ENCODE assay signal across 1 cellular context in the genomic region with DNA sequence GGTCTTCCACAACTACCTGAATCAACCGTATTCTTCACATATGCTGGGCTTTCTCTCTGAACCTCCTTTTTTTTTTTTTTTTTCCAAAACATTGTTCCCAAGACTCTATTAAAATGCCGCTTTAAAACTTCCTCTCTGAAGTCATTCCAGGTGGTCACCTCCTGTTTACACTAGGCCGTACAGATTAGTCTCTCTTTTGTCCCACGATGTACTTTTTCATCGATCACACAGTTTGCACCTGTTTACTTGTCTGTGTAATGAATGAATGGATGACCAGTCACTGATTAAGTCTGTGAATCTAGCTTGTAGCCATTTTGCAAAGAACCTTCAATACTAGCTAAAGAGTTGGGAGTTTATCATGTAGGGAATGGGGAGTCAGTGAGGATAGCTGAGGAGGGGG.
TF ChIP-seq lines count a peak whose summit lies in the region.

No MANE protein-coding gene starts in this region.

TF ChIP-seq in HepG2, 621 proteins besides CTCF, POLR2A, EP300 and RAD21 (continued from another document and continues in another):
- TF ChIP-seq, protein P1, sequence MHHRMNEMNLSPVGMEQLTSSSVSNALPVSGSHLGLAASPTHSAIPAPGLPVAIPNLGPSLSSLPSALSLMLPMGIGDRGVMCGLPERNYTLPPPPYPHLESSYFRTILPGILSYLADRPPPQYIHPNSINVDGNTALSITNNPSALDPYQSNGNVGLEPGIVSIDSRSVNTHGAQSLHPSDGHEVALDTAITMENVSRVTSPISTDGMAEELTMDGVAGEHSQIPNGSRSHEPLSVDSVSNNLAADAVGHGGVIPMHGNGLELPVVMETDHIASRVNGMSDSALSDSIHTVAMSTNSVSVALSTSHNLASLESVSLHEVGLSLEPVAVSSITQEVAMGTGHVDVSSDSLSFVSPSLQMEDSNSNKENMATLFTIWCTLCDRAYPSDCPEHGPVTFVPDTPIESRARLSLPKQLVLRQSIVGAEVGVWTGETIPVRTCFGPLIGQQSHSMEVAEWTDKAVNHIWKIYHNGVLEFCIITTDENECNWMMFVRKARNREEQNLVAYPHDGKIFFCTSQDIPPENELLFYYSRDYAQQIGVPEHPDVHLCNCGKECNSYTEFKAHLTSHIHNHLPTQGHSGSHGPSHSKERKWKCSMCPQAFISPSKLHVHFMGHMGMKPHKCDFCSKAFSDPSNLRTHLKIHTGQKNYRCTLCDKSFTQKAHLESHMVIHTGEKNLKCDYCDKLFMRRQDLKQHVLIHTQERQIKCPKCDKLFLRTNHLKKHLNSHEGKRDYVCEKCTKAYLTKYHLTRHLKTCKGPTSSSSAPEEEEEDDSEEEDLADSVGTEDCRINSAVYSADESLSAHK (CRISPR knock-in tag; IDR thresholded peaks at IDR 0.05; ENCODE audit: borderline replicate concordance), result no peak
- TF ChIP-seq ZNF407 (CRISPR knock-in tag; IDR thresholded peaks at IDR 0.05; ENCODE audit: not compliant biosample characterization), result no peak
- no peak for TF ChIP-seq REXO4 (CRISPR knock-in tag; IDR thresholded peaks at IDR 0.05; ENCODE audit: borderline replicate concordance)
- TF ChIP-seq CREB1 (IDR thresholded peaks at IDR 0.05), result no peak
- peak; percentile 51 for TF ChIP-seq CREB1 (CRISPR knock-in tag; IDR thresholded peaks at IDR 0.05)
- TF ChIP-seq CBX2 (IDR thresholded peaks at IDR 0.05; ENCODE audit: low read depth, low read length), result no peak
- no peak for TF ChIP-seq CBX2 (CRISPR knock-in tag; IDR thresholded peaks at IDR 0.05; ENCODE audit: low read depth)
- TF ChIP-seq GZF1 (CRISPR knock-in tag; IDR thresholded peaks at IDR 0.05), result no peak
- TF ChIP-seq SMARCC2 (IDR thresholded peaks at IDR 0.05), result no peak
- TF ChIP-seq PLSCR1 (CRISPR knock-in tag; IDR thresholded peaks at IDR 0.05; ENCODE audit: borderline replicate concordance), result no peak
- TF ChIP-seq ZNF564 (CRISPR knock-in tag; IDR thresholded peaks at IDR 0.05), result no peak
- no peak for TF ChIP-seq KLF15 (CRISPR knock-in tag; IDR thresholded peaks at IDR 0.05; ENCODE audit: borderline replicate concordance)
- no peak for TF ChIP-seq ZNF577 (CRISPR knock-in tag; IDR thresholded peaks at IDR 0.05; ENCODE audit: borderline replicate concordance, low read depth)
- no peak for TF ChIP-seq ZNF615 (CRISPR knock-in tag; IDR thresholded peaks at IDR 0.05; ENCODE audit: borderline replicate concordance)
- TF ChIP-seq AKAP8 (CRISPR knock-in tag; IDR thresholded peaks at IDR 0.05), result no peak
- no peak for TF ChIP-seq ZBED4 (CRISPR knock-in tag; IDR thresholded peaks at IDR 0.05; ENCODE audit: borderline replicate concordance)
- no peak for TF ChIP-seq ZNF772 (CRISPR knock-in tag; IDR thresholded peaks at IDR 0.05)
- TF ChIP-seq ZNF790 (CRISPR knock-in tag; IDR thresholded peaks at IDR 0.05; ENCODE audit: borderline replicate concordance), result no peak
- TF ChIP-seq NCOA1 (CRISPR knock-in tag; IDR thresholded peaks at IDR 0.05), result no peak
- no peak for TF ChIP-seq ZNF513 (CRISPR knock-in tag; conservative IDR thresholded peaks at IDR 0.05)
- no peak for TF ChIP-seq BRCA1 (CRISPR knock-in tag; IDR thresholded peaks at IDR 0.05)
- no peak for TF ChIP-seq ZBTB20 (CRISPR knock-in tag; IDR thresholded peaks at IDR 0.05; ENCODE audit: borderline replicate concordance, low read depth)
- TF ChIP-seq ZNF576 (CRISPR knock-in tag; IDR thresholded peaks at IDR 0.05), result no peak
- no peak for TF ChIP-seq ZNF180 (CRISPR knock-in tag; IDR thresholded peaks at IDR 0.05; ENCODE audit: borderline replicate concordance, low read depth)
- TF ChIP-seq ELF3 (CRISPR knock-in tag; IDR thresholded peaks at IDR 0.05), result peak; percentile 61
- peak; percentile 51; the same call in 1 of the 2 replicates for TF ChIP-seq FOXK1 (CRISPR knock-in tag; IDR thresholded peaks at IDR 0.05; ENCODE audit: borderline replicate concordance, low read depth)
- TF ChIP-seq ZBTB44 (CRISPR knock-in tag; IDR thresholded peaks at IDR 0.05), result no peak
- TF ChIP-seq ZHX1 (CRISPR knock-in tag; IDR thresholded peaks at IDR 0.05; ENCODE audit: low read depth), result no peak
- TF ChIP-seq MTA3 (CRISPR knock-in tag; IDR thresholded peaks at IDR 0.05), result no peak
- no peak for TF ChIP-seq ZSCAN21 (CRISPR knock-in tag; IDR thresholded peaks at IDR 0.05; ENCODE audit: borderline replicate concordance)
- TF ChIP-seq ZBTB3 (CRISPR knock-in tag; IDR thresholded peaks at IDR 0.05; ENCODE audit: borderline replicate concordance, low read depth), result no peak
- TF ChIP-seq ZNF263 (CRISPR knock-in tag; IDR thresholded peaks at IDR 0.05), result no peak
